18 cellular contexts compared by ENCODE assay signal in the genomic region with DNA sequence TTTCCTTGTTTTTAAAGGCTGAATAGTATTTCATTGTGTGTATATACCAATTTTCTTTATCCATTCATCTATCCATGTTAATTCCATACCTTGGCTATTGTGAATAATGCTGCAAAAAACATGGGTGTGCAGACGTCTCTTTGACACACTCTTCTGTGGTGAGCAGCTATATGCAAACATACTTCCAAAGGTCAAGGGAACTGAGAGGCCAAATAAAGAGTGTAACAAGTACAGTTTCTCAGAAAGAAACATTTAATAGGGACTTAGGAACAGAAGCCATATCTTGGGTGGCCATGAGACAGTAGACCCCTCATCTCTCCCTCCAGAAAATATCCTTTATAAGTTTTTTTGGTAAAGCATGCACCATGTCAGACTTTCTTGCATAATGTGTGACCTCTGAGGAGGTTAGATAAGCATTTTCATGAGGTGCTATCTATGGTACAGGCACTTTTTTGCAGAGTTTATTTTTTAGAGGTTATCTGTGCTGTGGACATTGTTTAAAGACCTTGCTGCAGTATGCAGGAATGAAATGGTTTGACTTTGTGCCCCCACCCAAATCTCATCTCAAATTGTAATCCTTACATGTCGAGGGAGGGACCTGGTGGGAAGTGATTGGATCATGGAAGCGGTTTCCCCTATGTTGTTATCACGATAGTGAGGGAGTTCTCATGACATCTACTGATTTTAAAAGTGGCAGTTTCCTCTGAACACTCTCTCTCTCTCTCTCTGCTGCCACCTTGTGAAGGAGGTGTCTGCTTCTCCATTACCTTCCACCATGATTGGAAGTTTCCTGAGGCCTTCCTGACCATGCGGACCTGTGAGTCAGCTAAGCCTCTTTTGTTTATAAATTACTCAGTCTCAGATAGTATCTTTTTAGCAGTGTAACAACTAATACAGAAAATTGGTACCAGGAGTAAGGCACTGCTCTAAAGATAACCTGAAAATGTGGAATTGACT.
DNase-seq lines count a peak whose midpoint lies in the region; ATAC-seq and TF ChIP-seq lines count a peak whose summit lies in the region.
"Had no signal": no experiment of that assay in that cellular context is flagged by ENCODE, and none has a peak within 500 bp of the region (broad histone marks: within the 10 kb centered on the region; RNA-seq: fewer than 3 reads in every experiment).

No MANE protein-coding gene starts in this region.

- 76% methylated on average over 5 of the region's 5 CpGs for WGBS in hepatocyte (ENCODE audit: low lambda C conversion rate, missing lambda C conversion rate)
- 32 to 35% methylated on average over 5 of the region's 5 CpGs for WGBS in GM23248 (ENCODE audit: low coverage in 1 of 2, low lambda C conversion rate in 2 of 2, missing lambda C conversion rate in 2 of 2), 2 experiments

- H3K36me3 ChIP-seq in hepatocyte (replicated peaks; ENCODE audit: insufficient read depth, low read depth) (no peaks in the 10 kb centered on the region), GM23248 (ENCODE audit: low read depth) (no peaks in the 10 kb centered on the region)
- H3K36me3 ChIP-seq: vagina had no signal

- H4K20me1 ChIP-seq in hepatocyte (ENCODE audit: insufficient read depth, poor library complexity, severe bottlenecking) (no peaks in the 10 kb centered on the region), GM23248 (ENCODE audit: insufficient read depth) (no peaks in the 10 kb centered on the region)

- peak; percentile 18 for DNase-seq in A172 (ENCODE audit: low spot score)
- peak; percentile 4 for DNase-seq in ELF-1 (ENCODE audit: low read depth, low spot score)
- DNase-seq in OCI-M1 (lab: John Stamatoyannopoulos, UW): peak; percentile 79
- DNase-seq in hepatocyte (ENCODE audit: low spot score): peak; percentile 19
- no peak for DNase-seq in GM23248
- DNase-seq in KG1 (lab: John Stamatoyannopoulos, UW): no peak
- no peak for DNase-seq in GDM1 (lab: John Stamatoyannopoulos, UW)
- DNase-seq: activated CD4-positive, alpha-beta T cell treated with anti-CD3 and anti-CD28 coated beads, Interleukin-2, amount 50 U/mL, for 1 hour; activated T-cell treated with anti-CD3 and anti-CD28 coated beads, Interleukin-2, amount 50 U/mL, for 24 hours; AML-193; dorsolateral prefrontal cortex; mucosa of descending colon; NCI-H1436; NCI-H510A; right cardiac atrium had no signal

- no peaks in the 10 kb centered on the region for H3F3A ChIP-seq in GM23248 (ENCODE audit: insufficient read depth)

- ATAC-seq in GM21576 (IDR thresholded peaks at IDR 0.05; ENCODE audit: unreplicated experiment): no peak
- ATAC-seq: activated naive CD4-positive, alpha-beta T cell treated with anti-CD3 and anti-CD28 coated beads, Interleukin-2, amount 50 U/mL, for 72 hours; mucosa of descending colon; right cardiac atrium had no signal

- peak; percentile 24 for TF ChIP-seq CTCF in hepatocyte (IDR thresholded peaks at IDR 0.05; ENCODE audit: poor library complexity)

- H3K27me3 ChIP-seq in hepatocyte: no peaks in the 10 kb centered on the region
- H3K27me3 ChIP-seq in GM23248 (replicated peaks; ENCODE audit: insufficient read depth): no peaks in the 10 kb centered on the region
- H3K27me3 ChIP-seq: vagina had no signal

- H3K27ac ChIP-seq in hepatocyte (peak overlapping the region; percentile 7), GM23248 (no peak overlapping the region)
- H3K27ac ChIP-seq: dorsolateral prefrontal cortex, vagina had no signal

- in situ Hi-C loops in GM23248 (cut with MboI): no loop called here

- H3K9me3 ChIP-seq in hepatocyte (ENCODE audit: low read depth) (no peaks in the 10 kb centered on the region), GM23248 (ENCODE audit: low read depth) (no peaks in the 10 kb centered on the region)
- H3K9me3 ChIP-seq: vagina had no signal

- H3K9ac ChIP-seq in GM23248: no peak overlapping the region

- H2AFZ ChIP-seq in hepatocyte (no peak overlapping the region), GM23248 (no peak overlapping the region)

- no peak overlapping the region for H3K4me3 ChIP-seq in hepatocyte
- H3K4me3 ChIP-seq in GM23248: no peak overlapping the region
- H3K4me3 ChIP-seq: dorsolateral prefrontal cortex, mucosa of descending colon, vagina had no signal

- no peaks in the 10 kb centered on the region for H3K9me2 ChIP-seq in hepatocyte (replicated peaks; ENCODE audit: insufficient read depth)
- no peaks in the 10 kb centered on the region for H3K9me2 ChIP-seq in GM23248 (ENCODE audit: insufficient read depth)

- peaks cover 9% of the 10 kb centered on the region for H3K4me1 ChIP-seq in hepatocyte (ENCODE audit: insufficient read depth)
- H3K4me1 ChIP-seq in GM23248 (ENCODE audit: insufficient read depth): no peaks in the 10 kb centered on the region
- H3K4me1 ChIP-seq: vagina had no signal

- H3K79me2 ChIP-seq in hepatocyte: no peaks in the 10 kb centered on the region
- no peaks in the 10 kb centered on the region for H3K79me2 ChIP-seq in GM23248 (ENCODE audit: insufficient read depth)

- no peak overlapping the region for H3K4me2 ChIP-seq in hepatocyte
- H3K4me2 ChIP-seq in GM23248 (ENCODE audit: unreplicated experiment): no peak overlapping the region

Comparison
In these comparisons a context has a peak if more than half of its experiments do, and no peak if none do; other contexts are left out.
1. DNase-seq: peak in A172 (single experiment), ELF-1 (single experiment), OCI-M1 (single experiment) and hepatocyte (single experiment); none in GM23248 (single experiment), KG1 (single experiment) and GDM1 (single experiment).